In the genomic region with DNA sequence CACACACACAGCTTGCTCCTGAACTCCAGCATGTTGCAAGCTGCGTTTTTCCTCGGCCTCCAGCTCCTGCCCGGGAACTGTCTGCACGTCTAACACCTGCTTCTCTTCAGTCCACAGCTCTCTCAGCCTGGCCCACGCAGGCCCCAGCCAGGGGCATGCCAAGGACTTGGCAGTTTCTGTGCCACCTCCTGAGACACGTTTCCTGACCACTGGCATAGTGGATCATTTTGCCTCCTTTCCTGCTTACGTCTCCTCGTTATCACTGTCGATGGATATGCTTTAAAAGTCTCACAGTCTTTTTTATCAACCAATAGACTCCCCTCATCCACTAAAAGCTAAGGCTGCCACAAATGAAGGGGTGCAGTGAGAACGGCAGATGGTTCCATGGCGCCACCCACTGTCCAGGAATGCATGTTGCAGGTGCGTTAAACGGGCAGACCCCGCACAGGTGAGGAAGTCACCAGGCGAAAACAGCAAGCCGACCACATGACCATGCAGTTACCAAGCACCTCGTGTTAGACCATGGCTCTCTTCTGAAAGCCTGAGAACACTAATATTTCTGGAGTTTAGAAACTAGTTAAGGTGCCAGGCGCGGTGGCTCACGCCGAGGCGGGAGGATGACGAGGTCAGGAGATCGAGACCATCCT, we compare ENCODE assay signal across 8 cellular contexts. TPM values are rescaled to one million over a fixed set of nuclear protein-coding genes. Genes with fewer than 3 reads are reported as not detected.
A peak's percentile ranks its signal among the peaks of the same experiment; 100 is the strongest.
DNase-seq lines count a peak whose midpoint lies in the region; ATAC-seq, FAIRE-seq and TF ChIP-seq lines count a peak whose summit lies in the region.

No MANE protein-coding gene starts in this region.

- H3K4me3 ChIP-seq in A673 (ENCODE audit: low read depth, low read length, poor library complexity, severe bottlenecking): peak overlapping the region; percentile 23
- peak overlapping the region; percentile 45; the same call in 1 of the 2 replicates for H3K4me3 ChIP-seq in PC-9

- H3K36me3 ChIP-seq in A673 (ENCODE audit: insufficient read depth, low read length, poor library complexity, severe bottlenecking): peaks cover 11% of the 10 kb centered on the region
- no peaks in the 10 kb centered on the region for H3K36me3 ChIP-seq in PC-9 (ENCODE audit: low read depth)

- H3K27ac ChIP-seq in A673 (ENCODE audit: low read depth, low read length, poor library complexity, severe bottlenecking) (no peak overlapping the region), PC-9 (no peak overlapping the region)

- peak; percentile 63 for DNase-seq in A673 (ENCODE audit: low spot score)
- peak; percentile 40 for DNase-seq in GM19239 (ENCODE audit: insufficient read length, low spot score)
- peak; percentile 60 to 81 for DNase-seq in PC-9
- DNase-seq in activated naive CD4-positive, alpha-beta T cell (lab: John Stamatoyannopoulos, UW): peak in 3 of 4 experiments; percentile 8 to 19 (median 9)
- DNase-seq in Right ventricle myocardium inferior (ENCODE audit: missing footprints): no peak
- peak; percentile 34 for DNase-seq in putamen (ENCODE audit: low spot score)

- TF ChIP-seq CTCF in A673 (conservative IDR thresholded peaks at IDR 0.05; ENCODE audit: low read depth, low read length) (peak; percentile 96), PC-9 (conservative IDR thresholded peaks at IDR 0.05) (peak; percentile 95)

- peak overlapping the region; percentile 81 for H2AFZ ChIP-seq in PC-9

- FAIRE-seq in GM19239 (lab: Jason Lieb, UNC): peak; percentile 26

- intact Hi-C loops in A673 (cut with micrococcal nuclease; ENCODE audit: unreplicated experiment) (loop anchor here (1.0 to 2.0 kb wide), 3 partner anchors 59 to 98 kb away; a partner anchor contains a TSS), PC-9 (cut with micrococcal nuclease; ENCODE audit: unreplicated experiment) (loop anchor here (5.0 kb wide), 1 partner anchor 67 kb away; a partner anchor contains a TSS), Right ventricle myocardium inferior (cut with DNase I) (loop anchor here (1.0 to 5.0 kb wide), 2 partner anchors 57 to 91 kb away; no protein-coding TSS in a partner anchor)

- POLR2A ChIA-PET in A673 (lab: Charles Lee; ENCODE audit: low non-redundant PET) (no interaction called here), PC-9 (lab: Charles Lee; ENCODE audit: unreplicated experiment) (no interaction called here)

- ATAC-seq in Right ventricle myocardium inferior (peak; percentile 84), HG02884 (IDR thresholded peaks at IDR 0.05; ENCODE audit: unreplicated experiment) (no peak), GM21447 (IDR thresholded peaks at IDR 0.05; ENCODE audit: unreplicated experiment) (no peak)

- BruUV-seq in A673 (replicated peaks; lab: Mats Ljungman, UMichigan) (no TSS peak), PC-9 (replicated peaks; lab: Mats Ljungman, UMichigan) (no TSS peak)

- CTCF ChIA-PET in A673 (lab: Charles Lee): interaction anchor here (0.6 to 1.6 kb wide), 11 partner anchors 14 to 99 kb away, joined by 3 to 24 read pairs (median 4); a partner anchor contains a TSS
- CTCF ChIA-PET in PC-9 (lab: Charles Lee): interaction anchor here (0.6 to 1.1 kb wide), 4 partner anchors 19 to 66 kb away, joined by 3 to 6 read pairs (median 4); a partner anchor contains a TSS

- no peaks in the 10 kb centered on the region for H4K20me1 ChIP-seq in PC-9 (ENCODE audit: insufficient read depth)

- H3K27me3 ChIP-seq in A673 (replicated peaks; ENCODE audit: insufficient read depth, low read depth, low read length, poor library complexity) (no peaks in the 10 kb centered on the region), PC-9 (ENCODE audit: insufficient read depth, low read depth) (no peaks in the 10 kb centered on the region)

- H3F3A ChIP-seq in PC-9 (ENCODE audit: insufficient read depth, low read depth): peaks cover 4% of the 10 kb centered on the region; the same call in 1 of the 2 replicates

- H3K9me3 ChIP-seq in A673 (ENCODE audit: low read depth, low read length, poor library complexity, severe bottlenecking) (no peaks in the 10 kb centered on the region), PC-9 (ENCODE audit: insufficient read depth, low read depth) (no peaks in the 10 kb centered on the region)

- H3K4me1 ChIP-seq in A673 (ENCODE audit: insufficient read depth, low read length, poor library complexity, severe bottlenecking) (no peaks in the 10 kb centered on the region), PC-9 (replicated peaks; ENCODE audit: insufficient read depth) (no peaks in the 10 kb centered on the region)

- H3K9me2 ChIP-seq in PC-9 (ENCODE audit: insufficient read depth): no peaks in the 10 kb centered on the region

- H3K4me2 ChIP-seq in PC-9: peak overlapping the region; percentile 69

- H3K79me2 ChIP-seq in PC-9 (ENCODE audit: low read depth): no peaks in the 10 kb centered on the region

RNA-seq across cellular contexts. Expression of a gene that starts 14.7 kb away (rescaled TPM):
- total RNA-seq in A673 (2021) (35.0 and 39.8 TPM in 2 replicates), PC-9 (2021) (47.7 and 56.0 TPM in 2 replicates), Right ventricle myocardium inferior (13.4 TPM)

RNA-seq across cellular contexts. Expression of a gene that starts 53.8 kb away (rescaled TPM):
- 48.1 and 55.6 TPM in 2 replicates for total RNA-seq in A673 (2021)
- 39.0 and 54.6 TPM in 2 replicates for total RNA-seq in PC-9 (2021)
- total RNA-seq in Right ventricle myocardium inferior: 6.8 TPM
